Comparison of ENCODE assay signal across 8 cellular contexts in the genomic region with DNA sequence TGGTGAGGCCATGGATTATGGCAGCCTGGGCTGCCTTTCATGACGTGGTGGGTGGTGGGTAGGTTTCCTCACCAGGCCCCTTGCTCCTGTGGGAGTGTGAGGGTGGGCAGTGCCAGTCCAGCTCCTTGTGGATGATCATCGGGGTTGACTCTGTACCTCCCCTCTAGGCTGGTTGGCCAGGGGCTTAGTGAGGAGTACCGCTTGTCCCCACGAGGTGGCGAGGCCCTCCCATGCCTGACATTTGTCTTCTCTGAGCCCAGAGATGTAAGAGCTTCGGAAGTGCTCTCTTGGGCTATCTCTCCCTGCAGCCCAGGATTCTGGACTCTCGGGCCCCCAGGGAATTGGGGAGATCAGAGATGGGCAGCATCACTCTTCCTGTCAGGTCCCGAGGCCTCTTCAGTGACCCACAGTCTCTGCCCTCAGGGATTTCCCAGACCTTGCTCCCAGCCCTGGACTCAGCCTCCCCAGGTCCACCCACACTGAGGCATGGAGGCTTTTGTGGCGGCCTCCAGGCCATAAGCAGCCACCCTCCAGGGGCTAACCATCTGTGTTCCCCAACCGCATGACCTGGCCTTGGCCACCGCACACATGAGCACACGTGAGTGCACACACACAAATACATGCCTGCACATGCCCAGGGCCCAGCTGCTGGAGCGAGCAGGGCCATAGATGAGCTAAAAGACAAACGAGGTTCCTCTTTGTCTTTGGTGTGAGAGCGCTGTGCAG. TPM values are rescaled to one million over a fixed set of nuclear protein-coding genes. Genes with fewer than 3 reads are reported as not detected.
DNase-seq lines count a peak whose midpoint lies in the region; ATAC-seq and TF ChIP-seq lines count a peak whose summit lies in the region.

No MANE protein-coding gene starts in this region.

- DNase-seq in DND-41 (peak; percentile 25), amniotic stem cell (lab: John Stamatoyannopoulos, UW) (peak; percentile 60), immature natural killer cell (peak in 2 of 3 donors; percentile 8 to 28), globus pallidus (ENCODE audit: low spot score) (no peak)
- DNase-seq in stimulated activated naive B cell treated with anti-CD40 and anti-IgM and Interleukin-4, amounts not matched to agents 10 μg/mL and 1 μg/mL and 100 μg/mL, for 72 hours = no peak

- H3K9ac ChIP-seq in DND-41 (ENCODE audit: low read depth, low read length) (no peak overlapping the region), OCI-LY3 (ENCODE audit: low read length) (peak overlapping the region; percentile 6; the same call in 1 of the 2 replicates)

- H3K27ac Mint-ChIP-seq in immature natural killer cell = no peak overlapping the region
- no peak overlapping the region for H3K27ac Mint-ChIP-seq in stimulated activated naive B cell treated with anti-CD40 and anti-IgM and Interleukin-4, amounts not matched to agents 10 μg/mL and 1 μg/mL and 100 μg/mL, for 72 hours

- ATAC-seq in DND-41 (ENCODE audit: insufficient read depth, low read depth) (peak; percentile 67; the same call in 2 of the 3 replicates), GM19351 (IDR thresholded peaks at IDR 0.05; ENCODE audit: unreplicated experiment) (peak; percentile 81), HG03196 (IDR thresholded peaks at IDR 0.05; ENCODE audit: unreplicated experiment) (peak; percentile 53)
- peak; percentile 76 to 83 for ATAC-seq in stimulated activated naive B cell treated with anti-CD40 and anti-IgM and Interleukin-4, amounts not matched to agents 10 μg/mL and 1 μg/mL and 100 μg/mL, for 72 hours (replicated peaks)

- no peaks in the 10 kb centered on the region for H3K4me1 Mint-ChIP-seq in immature natural killer cell
- H3K4me1 Mint-ChIP-seq in stimulated activated naive B cell treated with anti-CD40 and anti-IgM and Interleukin-4, amounts not matched to agents 10 μg/mL and 1 μg/mL and 100 μg/mL, for 72 hours = peaks cover 6 to 22% of the 10 kb centered on the region in 2 donors

- peaks cover 8% of the 10 kb centered on the region; the same call in 1 of the 2 replicates for H4K20me1 ChIP-seq in DND-41 (ENCODE audit: insufficient read depth, low read length)
- no peaks in the 10 kb centered on the region for H4K20me1 ChIP-seq in OCI-LY3 (ENCODE audit: insufficient read depth, low read length)

- H3K36me3 Mint-ChIP-seq in immature natural killer cell = no peaks in the 10 kb centered on the region
- H3K36me3 Mint-ChIP-seq in stimulated activated naive B cell treated with anti-CD40 and anti-IgM and Interleukin-4, amounts not matched to agents 10 μg/mL and 1 μg/mL and 100 μg/mL, for 72 hours = peaks cover 1 to 11% of the 10 kb centered on the region in 2 donors

- no peak overlapping the region for H3K4me2 ChIP-seq in DND-41 (ENCODE audit: insufficient read depth, low read length)
- peak overlapping the region; percentile 10; the same call in 1 of the 2 replicates for H3K4me2 ChIP-seq in OCI-LY3 (ENCODE audit: low read length)

- H2AFZ ChIP-seq in DND-41 (ENCODE audit: low read depth, low read length) (no peak overlapping the region), OCI-LY3 (ENCODE audit: low read depth, low read length) (peak overlapping the region; percentile 13; the same call in 1 of the 2 replicates)

- no peak overlapping the region for H3K4me3 ChIP-seq in DND-41 (ENCODE audit: low read depth in 1 of 2, low read length in 2 of 2)
- H3K4me3 ChIP-seq in OCI-LY3 (ENCODE audit: low read length) = no peak overlapping the region

- no peaks in the 10 kb centered on the region for H3K9me3 Mint-ChIP-seq in immature natural killer cell
- H3K9me3 Mint-ChIP-seq in stimulated activated naive B cell treated with anti-CD40 and anti-IgM and Interleukin-4, amounts not matched to agents 10 μg/mL and 1 μg/mL and 100 μg/mL, for 72 hours = no peaks in the 10 kb centered on the region

- no peak overlapping the region for H3K4me3 Mint-ChIP-seq in immature natural killer cell
- no peak overlapping the region for H3K4me3 Mint-ChIP-seq in stimulated activated naive B cell treated with anti-CD40 and anti-IgM and Interleukin-4, amounts not matched to agents 10 μg/mL and 1 μg/mL and 100 μg/mL, for 72 hours

- H3K36me3 ChIP-seq in DND-41 (ENCODE audit: insufficient read depth, low read length) (no peaks in the 10 kb centered on the region), OCI-LY3 (replicated peaks; ENCODE audit: low read depth, low read length) (peaks cover 9% of the 10 kb centered on the region)

- H3K4me1 ChIP-seq in DND-41 (ENCODE audit: insufficient read depth, low read length) (no peaks in the 10 kb centered on the region), OCI-LY3 (ENCODE audit: low read length) (peaks cover 31% of the 10 kb centered on the region)

- peaks cover 5 to 17% (median 5%) of the 10 kb centered on the region in 3 donors for H3K27me3 Mint-ChIP-seq in immature natural killer cell (ENCODE audit: low read depth in 3 of 3)
- peaks cover 75 to 89% of the 10 kb centered on the region in 2 donors for H3K27me3 Mint-ChIP-seq in stimulated activated naive B cell treated with anti-CD40 and anti-IgM and Interleukin-4, amounts not matched to agents 10 μg/mL and 1 μg/mL and 100 μg/mL, for 72 hours

- TF ChIP-seq CTCF in DND-41 (IDR thresholded peaks at IDR 0.05; ENCODE audit: borderline replicate concordance, extremely low read depth, low read length, poor library complexity, severe bottlenecking) (peak; percentile 24), OCI-LY3 (IDR thresholded peaks at IDR 0.05; ENCODE audit: low read depth, low read length) (peak; percentile 83)

- H3K27ac ChIP-seq in DND-41 (ENCODE audit: low read length) (no peak overlapping the region), OCI-LY3 (ENCODE audit: low read length) (0 out of 2 replicates have a peak overlapping the region, but pooled peaks have one; percentile 0)

- H3K9me3 ChIP-seq in DND-41 (ENCODE audit: insufficient read depth, low read length, severe bottlenecking) = no peaks in the 10 kb centered on the region
- H3K9me3 ChIP-seq in OCI-LY3 (ENCODE audit: insufficient read depth, low read length) = no peaks in the 10 kb centered on the region

- H3K27me3 ChIP-seq in DND-41 (ENCODE audit: insufficient read depth, low read length, poor library complexity) = peaks cover 12% of the 10 kb centered on the region
- no peaks in the 10 kb centered on the region for H3K27me3 ChIP-seq in OCI-LY3 (ENCODE audit: low read depth, low read length)

- no peaks in the 10 kb centered on the region for H3K79me2 ChIP-seq in DND-41 (ENCODE audit: insufficient read depth, low read length)
- H3K79me2 ChIP-seq in OCI-LY3 (ENCODE audit: low read length) = no peaks in the 10 kb centered on the region

RNA-seq across cellular contexts. Expression of a gene that starts 6.5 kb away (rescaled TPM):
- 1 to 10 TPM; 1.2 to 2.2 (median 1.4) TPM for polyA plus RNA-seq in immature natural killer cell

RNA-seq across cellular contexts. Expression of a gene that starts 23.6 kb away (rescaled TPM):
- polyA plus RNA-seq in immature natural killer cell = not detected

Comparison
In these comparisons a context has a peak if more than half of its experiments do, and no peak if none do; other contexts are left out.
1. DNase-seq: peak in DND-41 (single experiment), amniotic stem cell (single experiment) and immature natural killer cell (2 of 3); none in stimulated activated naive B cell treated with anti-CD40 and anti-IgM and Interleukin-4, amounts not matched to agents 10 μg/mL and 1 μg/mL and 100 μg/mL, for 72 hours (single experiment) and globus pallidus (single experiment).
2. Peak in every context shown above with its lines, with median percentiles within 50 percentile points of each other: ATAC-seq.